In the genomic region with DNA sequence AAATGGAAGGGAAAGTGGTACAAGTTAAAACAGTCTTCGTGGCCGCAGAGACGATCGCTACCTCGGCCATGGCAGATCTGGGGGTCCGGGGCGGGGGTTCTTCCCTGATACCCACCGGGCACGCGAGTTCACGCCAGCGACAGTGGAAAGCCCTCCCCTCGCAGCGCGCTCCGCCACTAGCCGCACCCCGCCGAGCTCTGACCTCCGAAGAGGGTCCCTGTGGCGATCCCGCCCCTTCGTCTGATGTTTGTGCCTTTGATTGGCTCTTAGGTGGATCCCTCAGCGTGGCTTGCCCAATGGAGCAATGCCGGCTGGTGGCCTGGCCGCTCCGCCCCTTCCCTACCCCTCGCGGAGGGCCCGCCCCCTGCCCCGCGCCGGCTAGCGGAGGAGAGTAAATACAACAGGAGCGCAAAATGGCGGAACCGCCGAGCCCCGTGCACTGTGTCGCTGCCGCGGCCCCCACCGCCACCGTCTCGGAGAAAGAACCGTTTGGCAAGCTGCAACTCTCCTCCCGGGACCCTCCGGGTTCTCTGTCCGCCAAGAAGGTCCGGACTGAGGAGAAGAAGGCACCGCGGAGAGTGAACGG, we compare ENCODE assay signal across 1 cellular context.
TF ChIP-seq lines count a peak whose summit lies in the region.

A gene (plus strand): TSS at position 403 of the 586 bp plus-strand sequence. CDS start 11 bp downstream, at position 414.

TF ChIP-seq in HepG2, 621 proteins besides CTCF, POLR2A, EP300 and RAD21 (continued from another document and continues in another):
- TF ChIP-seq, protein P1, sequence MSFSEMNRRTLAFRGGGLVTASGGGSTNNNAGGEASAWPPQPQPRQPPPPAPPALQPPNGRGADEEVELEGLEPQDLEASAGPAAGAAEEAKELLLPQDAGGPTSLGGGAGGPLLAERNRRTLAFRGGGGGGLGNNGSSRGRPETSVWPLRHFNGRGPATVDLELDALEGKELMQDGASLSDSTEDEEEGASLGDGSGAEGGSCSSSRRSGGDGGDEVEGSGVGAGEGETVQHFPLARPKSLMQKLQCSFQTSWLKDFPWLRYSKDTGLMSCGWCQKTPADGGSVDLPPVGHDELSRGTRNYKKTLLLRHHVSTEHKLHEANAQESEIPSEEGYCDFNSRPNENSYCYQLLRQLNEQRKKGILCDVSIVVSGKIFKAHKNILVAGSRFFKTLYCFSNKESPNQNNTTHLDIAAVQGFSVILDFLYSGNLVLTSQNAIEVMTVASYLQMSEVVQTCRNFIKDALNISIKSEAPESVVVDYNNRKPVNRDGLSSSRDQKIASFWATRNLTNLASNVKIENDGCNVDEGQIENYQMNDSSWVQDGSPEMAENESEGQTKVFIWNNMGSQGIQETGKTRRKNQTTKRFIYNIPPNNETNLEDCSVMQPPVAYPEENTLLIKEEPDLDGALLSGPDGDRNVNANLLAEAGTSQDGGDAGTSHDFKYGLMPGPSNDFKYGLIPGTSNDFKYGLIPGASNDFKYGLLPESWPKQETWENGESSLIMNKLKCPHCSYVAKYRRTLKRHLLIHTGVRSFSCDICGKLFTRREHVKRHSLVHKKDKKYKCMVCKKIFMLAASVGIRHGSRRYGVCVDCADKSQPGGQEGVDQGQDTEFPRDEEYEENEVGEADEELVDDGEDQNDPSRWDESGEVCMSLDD (CRISPR knock-in tag; IDR thresholded peaks at IDR 0.05; ENCODE audit: borderline replicate concordance) = peak; percentile 64; the same call in 1 of the 2 replicates
- TF ChIP-seq ZNF326 (CRISPR knock-in tag; IDR thresholded peaks at IDR 0.05; ENCODE audit: borderline replicate concordance) (no peak), POLR2AphosphoS5 (IDR thresholded peaks at IDR 0.05; ENCODE audit: low read depth, low read length) (peak; percentile 83), ZNF777 (CRISPR knock-in tag; IDR thresholded peaks at IDR 0.05) (no peak), ZNF468 (CRISPR knock-in tag; IDR thresholded peaks at IDR 0.05) (no peak), ZFP36L2 (CRISPR knock-in tag; IDR thresholded peaks at IDR 0.05) (no peak), ZNF335 (CRISPR knock-in tag; IDR thresholded peaks at IDR 0.05) (no peak; the same call in 1 of the 2 replicates), TSC22D2 (CRISPR knock-in tag; IDR thresholded peaks at IDR 0.05; ENCODE audit: borderline replicate concordance) (no peak), KDM3A (CRISPR knock-in tag; IDR thresholded peaks at IDR 0.05; ENCODE audit: low read depth) (peak; percentile 74; the same call in 1 of the 2 replicates), BORCS8-MEF2B (CRISPR knock-in tag; IDR thresholded peaks at IDR 0.05) (no peak; the same call in none of the 2 replicates), NR3C1 (CRISPR knock-in tag; IDR thresholded peaks at IDR 0.05) (no peak), XRCC5 (optimal IDR thresholded peaks at IDR 0.05; ENCODE audit: low read length) (no peak), PTBP1 (IDR thresholded peaks at IDR 0.05; ENCODE audit: low read depth, low read length, poor library complexity, severe bottlenecking) (no peak), SRF (IDR thresholded peaks at IDR 0.05; ENCODE audit: low read depth, low read length) (no peak), ZFP36L1 (CRISPR knock-in tag; IDR thresholded peaks at IDR 0.05) (peak; percentile 38; the same call in 1 of the 2 replicates), ZNF879 (CRISPR knock-in tag; IDR thresholded peaks at IDR 0.05) (peak; percentile 10; the same call in 1 of the 2 replicates), CEBPB (IDR thresholded peaks at IDR 0.05; ENCODE audit: borderline replicate concordance, low read depth, low read length) (peak; percentile 32; the same call in 1 of the 2 replicates), ZNF333 (CRISPR knock-in tag; IDR thresholded peaks at IDR 0.05; ENCODE audit: borderline replicate concordance) (0 out of 2 replicates have a peak, but pooled peaks have one; percentile 15), ZNF792 (CRISPR knock-in tag; IDR thresholded peaks at IDR 0.05) (peak; percentile 62), ZSCAN20 (CRISPR knock-in tag; IDR thresholded peaks at IDR 0.05; ENCODE audit: borderline replicate concordance) (no peak), RXRA (CRISPR knock-in tag; IDR thresholded peaks at IDR 0.05) (peak; percentile 50), NBN (conservative IDR thresholded peaks at IDR 0.05) (no peak), HES4 (CRISPR knock-in tag; IDR thresholded peaks at IDR 0.05; ENCODE audit: borderline replicate concordance) (peak; percentile 59; the same call in 1 of the 2 replicates), ZNF33B (CRISPR knock-in tag; IDR thresholded peaks at IDR 0.05) (no peak), FOXK1 (CRISPR knock-in tag; IDR thresholded peaks at IDR 0.05; ENCODE audit: borderline replicate concordance, low read depth) (peak; percentile 79), ZBTB38 (CRISPR knock-in tag; IDR thresholded peaks at IDR 0.05) (peak; percentile 77), TRIM24 (CRISPR knock-in tag; IDR thresholded peaks at IDR 0.05) (no peak), SRSF9 (IDR thresholded peaks at IDR 0.05; ENCODE audit: borderline replicate concordance, insufficient read depth, low read depth, low read length, poor library complexity, severe bottlenecking) (no peak), HMGA1 (CRISPR knock-in tag; conservative IDR thresholded peaks at IDR 0.05) (no peak), RNF2 (conservative IDR thresholded peaks at IDR 0.05; ENCODE audit: low read depth) (no peak), ZNF747 (CRISPR knock-in tag; IDR thresholded peaks at IDR 0.05; ENCODE audit: borderline replicate concordance) (no peak)
- TF ChIP-seq, protein P2, sequence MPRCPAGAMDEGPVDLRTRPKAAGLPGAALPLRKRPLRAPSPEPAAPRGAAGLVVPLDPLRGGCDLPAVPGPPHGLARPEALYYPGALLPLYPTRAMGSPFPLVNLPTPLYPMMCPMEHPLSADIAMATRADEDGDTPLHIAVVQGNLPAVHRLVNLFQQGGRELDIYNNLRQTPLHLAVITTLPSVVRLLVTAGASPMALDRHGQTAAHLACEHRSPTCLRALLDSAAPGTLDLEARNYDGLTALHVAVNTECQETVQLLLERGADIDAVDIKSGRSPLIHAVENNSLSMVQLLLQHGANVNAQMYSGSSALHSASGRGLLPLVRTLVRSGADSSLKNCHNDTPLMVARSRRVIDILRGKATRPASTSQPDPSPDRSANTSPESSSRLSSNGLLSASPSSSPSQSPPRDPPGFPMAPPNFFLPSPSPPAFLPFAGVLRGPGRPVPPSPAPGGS (CRISPR knock-in tag; IDR thresholded peaks at IDR 0.05) = 0 out of 2 replicates have a peak, but pooled peaks have one; percentile 57
- TF ChIP-seq, protein P3, sequence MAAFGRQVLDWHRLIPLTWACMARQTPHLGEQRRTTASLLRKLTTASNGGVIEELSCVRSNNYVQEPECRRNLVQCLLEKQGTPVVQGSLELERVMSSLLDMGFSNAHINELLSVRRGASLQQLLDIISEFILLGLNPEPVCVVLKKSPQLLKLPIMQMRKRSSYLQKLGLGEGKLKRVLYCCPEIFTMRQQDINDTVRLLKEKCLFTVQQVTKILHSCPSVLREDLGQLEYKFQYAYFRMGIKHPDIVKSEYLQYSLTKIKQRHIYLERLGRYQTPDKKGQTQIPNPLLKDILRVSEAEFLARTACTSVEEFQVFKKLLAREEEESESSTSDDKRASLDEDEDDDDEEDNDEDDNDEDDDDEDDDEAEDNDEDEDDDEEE (CRISPR knock-in tag; IDR thresholded peaks at IDR 0.05) = peak; percentile 94; the same call in 1 of the 2 replicates
- TF ChIP-seq, protein P4, sequence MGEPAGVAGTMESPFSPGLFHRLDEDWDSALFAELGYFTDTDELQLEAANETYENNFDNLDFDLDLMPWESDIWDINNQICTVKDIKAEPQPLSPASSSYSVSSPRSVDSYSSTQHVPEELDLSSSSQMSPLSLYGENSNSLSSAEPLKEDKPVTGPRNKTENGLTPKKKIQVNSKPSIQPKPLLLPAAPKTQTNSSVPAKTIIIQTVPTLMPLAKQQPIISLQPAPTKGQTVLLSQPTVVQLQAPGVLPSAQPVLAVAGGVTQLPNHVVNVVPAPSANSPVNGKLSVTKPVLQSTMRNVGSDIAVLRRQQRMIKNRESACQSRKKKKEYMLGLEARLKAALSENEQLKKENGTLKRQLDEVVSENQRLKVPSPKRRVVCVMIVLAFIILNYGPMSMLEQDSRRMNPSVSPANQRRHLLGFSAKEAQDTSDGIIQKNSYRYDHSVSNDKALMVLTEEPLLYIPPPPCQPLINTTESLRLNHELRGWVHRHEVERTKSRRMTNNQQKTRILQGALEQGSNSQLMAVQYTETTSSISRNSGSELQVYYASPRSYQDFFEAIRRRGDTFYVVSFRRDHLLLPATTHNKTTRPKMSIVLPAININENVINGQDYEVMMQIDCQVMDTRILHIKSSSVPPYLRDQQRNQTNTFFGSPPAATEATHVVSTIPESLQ (CRISPR knock-in tag; conservative IDR thresholded peaks at IDR 0.05) = no peak
- TF ChIP-seq, protein P5, sequence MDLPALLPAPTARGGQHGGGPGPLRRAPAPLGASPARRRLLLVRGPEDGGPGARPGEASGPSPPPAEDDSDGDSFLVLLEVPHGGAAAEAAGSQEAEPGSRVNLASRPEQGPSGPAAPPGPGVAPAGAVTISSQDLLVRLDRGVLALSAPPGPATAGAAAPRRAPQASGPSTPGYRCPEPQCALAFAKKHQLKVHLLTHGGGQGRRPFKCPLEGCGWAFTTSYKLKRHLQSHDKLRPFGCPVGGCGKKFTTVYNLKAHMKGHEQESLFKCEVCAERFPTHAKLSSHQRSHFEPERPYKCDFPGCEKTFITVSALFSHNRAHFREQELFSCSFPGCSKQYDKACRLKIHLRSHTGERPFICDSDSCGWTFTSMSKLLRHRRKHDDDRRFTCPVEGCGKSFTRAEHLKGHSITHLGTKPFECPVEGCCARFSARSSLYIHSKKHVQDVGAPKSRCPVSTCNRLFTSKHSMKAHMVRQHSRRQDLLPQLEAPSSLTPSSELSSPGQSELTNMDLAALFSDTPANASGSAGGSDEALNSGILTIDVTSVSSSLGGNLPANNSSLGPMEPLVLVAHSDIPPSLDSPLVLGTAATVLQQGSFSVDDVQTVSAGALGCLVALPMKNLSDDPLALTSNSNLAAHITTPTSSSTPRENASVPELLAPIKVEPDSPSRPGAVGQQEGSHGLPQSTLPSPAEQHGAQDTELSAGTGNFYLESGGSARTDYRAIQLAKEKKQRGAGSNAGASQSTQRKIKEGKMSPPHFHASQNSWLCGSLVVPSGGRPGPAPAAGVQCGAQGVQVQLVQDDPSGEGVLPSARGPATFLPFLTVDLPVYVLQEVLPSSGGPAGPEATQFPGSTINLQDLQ (CRISPR knock-in tag; IDR thresholded peaks at IDR 0.05) = no peak
- TF ChIP-seq, protein P6, sequence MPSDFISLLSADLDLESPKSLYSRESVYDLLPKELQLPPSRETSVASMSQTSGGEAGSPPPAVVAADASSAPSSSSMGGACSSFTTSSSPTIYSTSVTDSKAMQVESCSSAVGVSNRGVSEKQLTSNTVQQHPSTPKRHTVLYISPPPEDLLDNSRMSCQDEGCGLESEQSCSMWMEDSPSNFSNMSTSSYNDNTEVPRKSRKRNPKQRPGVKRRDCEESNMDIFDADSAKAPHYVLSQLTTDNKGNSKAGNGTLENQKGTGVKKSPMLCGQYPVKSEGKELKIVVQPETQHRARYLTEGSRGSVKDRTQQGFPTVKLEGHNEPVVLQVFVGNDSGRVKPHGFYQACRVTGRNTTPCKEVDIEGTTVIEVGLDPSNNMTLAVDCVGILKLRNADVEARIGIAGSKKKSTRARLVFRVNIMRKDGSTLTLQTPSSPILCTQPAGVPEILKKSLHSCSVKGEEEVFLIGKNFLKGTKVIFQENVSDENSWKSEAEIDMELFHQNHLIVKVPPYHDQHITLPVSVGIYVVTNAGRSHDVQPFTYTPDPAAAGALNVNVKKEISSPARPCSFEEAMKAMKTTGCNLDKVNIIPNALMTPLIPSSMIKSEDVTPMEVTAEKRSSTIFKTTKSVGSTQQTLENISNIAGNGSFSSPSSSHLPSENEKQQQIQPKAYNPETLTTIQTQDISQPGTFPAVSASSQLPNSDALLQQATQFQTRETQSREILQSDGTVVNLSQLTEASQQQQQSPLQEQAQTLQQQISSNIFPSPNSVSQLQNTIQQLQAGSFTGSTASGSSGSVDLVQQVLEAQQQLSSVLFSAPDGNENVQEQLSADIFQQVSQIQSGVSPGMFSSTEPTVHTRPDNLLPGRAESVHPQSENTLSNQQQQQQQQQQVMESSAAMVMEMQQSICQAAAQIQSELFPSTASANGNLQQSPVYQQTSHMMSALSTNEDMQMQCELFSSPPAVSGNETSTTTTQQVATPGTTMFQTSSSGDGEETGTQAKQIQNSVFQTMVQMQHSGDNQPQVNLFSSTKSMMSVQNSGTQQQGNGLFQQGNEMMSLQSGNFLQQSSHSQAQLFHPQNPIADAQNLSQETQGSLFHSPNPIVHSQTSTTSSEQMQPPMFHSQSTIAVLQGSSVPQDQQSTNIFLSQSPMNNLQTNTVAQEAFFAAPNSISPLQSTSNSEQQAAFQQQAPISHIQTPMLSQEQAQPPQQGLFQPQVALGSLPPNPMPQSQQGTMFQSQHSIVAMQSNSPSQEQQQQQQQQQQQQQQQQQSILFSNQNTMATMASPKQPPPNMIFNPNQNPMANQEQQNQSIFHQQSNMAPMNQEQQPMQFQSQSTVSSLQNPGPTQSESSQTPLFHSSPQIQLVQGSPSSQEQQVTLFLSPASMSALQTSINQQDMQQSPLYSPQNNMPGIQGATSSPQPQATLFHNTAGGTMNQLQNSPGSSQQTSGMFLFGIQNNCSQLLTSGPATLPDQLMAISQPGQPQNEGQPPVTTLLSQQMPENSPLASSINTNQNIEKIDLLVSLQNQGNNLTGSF (CRISPR knock-in tag; IDR thresholded peaks at IDR 0.05) = no peak
- TF ChIP-seq, protein P7, sequence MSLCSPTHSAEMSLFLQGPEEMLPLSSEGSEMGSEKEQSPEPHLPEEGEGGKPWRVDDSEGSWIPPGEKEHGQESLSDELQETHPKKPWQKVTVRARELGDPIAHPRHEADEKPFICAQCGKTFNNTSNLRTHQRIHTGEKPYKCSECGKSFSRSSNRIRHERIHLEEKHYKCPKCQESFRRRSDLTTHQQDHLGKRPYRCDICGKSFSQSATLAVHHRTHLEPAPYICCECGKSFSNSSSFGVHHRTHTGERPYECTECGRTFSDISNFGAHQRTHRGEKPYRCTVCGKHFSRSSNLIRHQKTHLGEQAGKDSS (CRISPR knock-in tag; IDR thresholded peaks at IDR 0.05; ENCODE audit: borderline replicate concordance, low read depth) = peak; percentile 30; the same call in 1 of the 2 replicates
- TF ChIP-seq, protein P8, sequence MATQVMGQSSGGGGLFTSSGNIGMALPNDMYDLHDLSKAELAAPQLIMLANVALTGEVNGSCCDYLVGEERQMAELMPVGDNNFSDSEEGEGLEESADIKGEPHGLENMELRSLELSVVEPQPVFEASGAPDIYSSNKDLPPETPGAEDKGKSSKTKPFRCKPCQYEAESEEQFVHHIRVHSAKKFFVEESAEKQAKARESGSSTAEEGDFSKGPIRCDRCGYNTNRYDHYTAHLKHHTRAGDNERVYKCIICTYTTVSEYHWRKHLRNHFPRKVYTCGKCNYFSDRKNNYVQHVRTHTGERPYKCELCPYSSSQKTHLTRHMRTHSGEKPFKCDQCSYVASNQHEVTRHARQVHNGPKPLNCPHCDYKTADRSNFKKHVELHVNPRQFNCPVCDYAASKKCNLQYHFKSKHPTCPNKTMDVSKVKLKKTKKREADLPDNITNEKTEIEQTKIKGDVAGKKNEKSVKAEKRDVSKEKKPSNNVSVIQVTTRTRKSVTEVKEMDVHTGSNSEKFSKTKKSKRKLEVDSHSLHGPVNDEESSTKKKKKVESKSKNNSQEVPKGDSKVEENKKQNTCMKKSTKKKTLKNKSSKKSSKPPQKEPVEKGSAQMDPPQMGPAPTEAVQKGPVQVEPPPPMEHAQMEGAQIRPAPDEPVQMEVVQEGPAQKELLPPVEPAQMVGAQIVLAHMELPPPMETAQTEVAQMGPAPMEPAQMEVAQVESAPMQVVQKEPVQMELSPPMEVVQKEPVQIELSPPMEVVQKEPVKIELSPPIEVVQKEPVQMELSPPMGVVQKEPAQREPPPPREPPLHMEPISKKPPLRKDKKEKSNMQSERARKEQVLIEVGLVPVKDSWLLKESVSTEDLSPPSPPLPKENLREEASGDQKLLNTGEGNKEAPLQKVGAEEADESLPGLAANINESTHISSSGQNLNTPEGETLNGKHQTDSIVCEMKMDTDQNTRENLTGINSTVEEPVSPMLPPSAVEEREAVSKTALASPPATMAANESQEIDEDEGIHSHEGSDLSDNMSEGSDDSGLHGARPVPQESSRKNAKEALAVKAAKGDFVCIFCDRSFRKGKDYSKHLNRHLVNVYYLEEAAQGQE (IDR thresholded peaks at IDR 0.05; ENCODE audit: borderline replicate concordance in 1 of 2, low read depth in 1 of 2, low read length in 2 of 2) = peak in 1 of 2 experiments; percentile 27; a peak in 1 of 4 replicates
